11 cellular contexts compared by ENCODE assay signal in the genomic region with DNA sequence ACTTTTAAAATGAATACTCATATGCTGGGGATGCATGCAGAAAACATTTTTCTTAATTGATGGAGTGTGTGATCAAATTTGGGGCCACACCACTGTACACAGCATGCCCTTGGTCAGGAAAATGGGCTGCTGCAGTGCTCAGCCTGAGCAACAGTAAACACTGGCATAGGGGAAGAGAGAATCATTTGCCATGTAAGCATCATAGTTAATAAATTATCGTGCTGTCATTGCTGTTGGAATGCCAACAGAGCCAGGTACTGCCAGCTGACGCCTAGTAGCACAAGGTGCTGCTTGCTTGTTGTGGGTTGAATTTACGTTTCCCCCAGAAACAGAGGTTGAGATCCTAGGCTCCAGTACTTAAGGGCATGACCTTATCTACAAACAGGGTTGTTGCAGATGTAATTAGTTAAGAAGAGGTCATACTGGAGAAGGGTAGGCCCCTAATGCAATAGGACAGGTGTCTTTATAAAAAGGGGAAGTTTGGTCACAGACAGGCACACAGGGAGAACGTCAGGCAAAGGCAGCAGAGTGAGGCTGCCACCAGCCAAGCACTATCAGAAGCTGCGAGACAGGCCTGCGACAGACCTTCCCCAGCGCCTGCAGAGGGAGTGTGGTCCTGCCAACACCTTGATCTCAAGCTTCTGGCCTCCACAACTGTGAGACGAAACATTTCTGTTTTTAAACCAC. TPM values are rescaled to one million over a fixed set of nuclear protein-coding genes. Genes with fewer than 3 reads are reported as not detected.
DNase-seq lines count a peak whose midpoint lies in the region; ATAC-seq and FAIRE-seq lines count a peak whose summit lies in the region.
"Had no signal": no experiment of that assay in that cellular context is flagged by ENCODE, and none has a peak within 500 bp of the region (broad histone marks: within the 10 kb centered on the region; RNA-seq: fewer than 3 reads in every experiment).

No MANE protein-coding gene starts in this region.

- H3K27ac ChIP-seq in naive thymus-derived CD4-positive, alpha-beta T cell (ENCODE audit: low read depth, low read length), result no peak overlapping the region
- H3K27ac ChIP-seq: SJCRH30 had no signal

- peaks cover 12 to 67% (median 35%) of the 10 kb centered on the region in 5 donors for H3K36me3 Mint-ChIP-seq in naive thymus-derived CD4-positive, alpha-beta T cell

- no peaks in the 10 kb centered on the region for H3K27me3 ChIP-seq in naive thymus-derived CD4-positive, alpha-beta T cell (ENCODE audit: control insufficient read depth in 2 of 2, insufficient read depth in 2 of 2, low read length in 2 of 2)
- H3K27me3 ChIP-seq: SJCRH30 had no signal

- peak; percentile 8 for FAIRE-seq in GM19239 (lab: Jason Lieb, UNC)
- FAIRE-seq: H1 had no signal

- H3K9me3 Mint-ChIP-seq in naive thymus-derived CD4-positive, alpha-beta T cell, result peaks cover 0 to 10% (median 2%) of the 10 kb centered on the region in 11 donors

- DNase-seq in GM19239 (ENCODE audit: insufficient read length, low spot score), result no peak
- DNase-seq in NOMO-1 treated with DMSO at 0.1 percent for 48 hours (lab: John Stamatoyannopoulos, UW; ENCODE audit: unreplicated experiment), result peak; percentile 84
- no peak for DNase-seq in naive thymus-derived CD4-positive, alpha-beta T cell
- no peak for DNase-seq in NCI-H2196 treated with DMSO at 0.1 percent for 48 hours (lab: John Stamatoyannopoulos, UW; ENCODE audit: unreplicated experiment)
- DNase-seq in NCI-H524 treated with DMSO at 0.1 percent for 48 hours (lab: John Stamatoyannopoulos, UW), result no peak
- no peak for DNase-seq in NCI-H2029 treated with DMSO at 0.1 percent for 48 hours (lab: John Stamatoyannopoulos, UW)
- DNase-seq in NCI-H2227 treated with DMSO at 0.1 percent for 48 hours (lab: John Stamatoyannopoulos, UW), result no peak
- DNase-seq: SJCRH30; stimulated activated CD4-positive, alpha-beta T cell treated with anti-CD3 and anti-CD28 coated beads, Interleukin-4, amount 100 ng/mL, for 1 hour had no signal

- ATAC-seq in HG02870 (IDR thresholded peaks at IDR 0.05; ENCODE audit: unreplicated experiment), result peak; percentile 86
- peak; percentile 8 for ATAC-seq in naive thymus-derived CD4-positive, alpha-beta T cell

- CTCF ChIA-PET in naive thymus-derived CD4-positive, alpha-beta T cell (lab: Charles Lee), result no interaction called here

- no peak overlapping the region for H3K4me3 Mint-ChIP-seq in naive thymus-derived CD4-positive, alpha-beta T cell

- no peak overlapping the region for H3K4me3 ChIP-seq in naive thymus-derived CD4-positive, alpha-beta T cell (ENCODE audit: low read length)
- H3K4me3 ChIP-seq: SJCRH30 had no signal

- peak overlapping the region in 2 of 9 donors; percentile 57 to 61 for H3K27ac Mint-ChIP-seq in naive thymus-derived CD4-positive, alpha-beta T cell

- peaks cover 3 to 25% (median 15%) of the 10 kb centered on the region in 7 donors for H3K4me1 Mint-ChIP-seq in naive thymus-derived CD4-positive, alpha-beta T cell

- intact Hi-C loops in naive thymus-derived CD4-positive, alpha-beta T cell (cut with micrococcal nuclease), result no loop called here

- H3K27me3 Mint-ChIP-seq in naive thymus-derived CD4-positive, alpha-beta T cell, result no peaks in the 10 kb centered on the region

- POLR2A ChIA-PET in naive thymus-derived CD4-positive, alpha-beta T cell (lab: Charles Lee), result no interaction called here

- H3K9me3 ChIP-seq in naive thymus-derived CD4-positive, alpha-beta T cell (ENCODE audit: control insufficient read depth in 2 of 3, low read length in 3 of 3), result no peaks in the 10 kb centered on the region
- H3K9me3 ChIP-seq: SJCRH30 had no signal

- H3K4me1 ChIP-seq in naive thymus-derived CD4-positive, alpha-beta T cell (ENCODE audit: control insufficient read depth in 2 of 2, insufficient read depth in 2 of 2, low read length in 2 of 2), result no peaks in the 10 kb centered on the region
- H3K4me1 ChIP-seq: SJCRH30 had no signal

- H3K36me3 ChIP-seq in naive thymus-derived CD4-positive, alpha-beta T cell (ENCODE audit: control insufficient read depth in 2 of 3, insufficient read depth in 3 of 3, low read length in 3 of 3), result peaks cover 0 to 16% (median 0%) of the 10 kb centered on the region in 3 experiments
- H3K36me3 ChIP-seq: SJCRH30 had no signal

RNA-seq across cellular contexts. Expression of a gene that starts 25.3 kb away (rescaled TPM):
- 10 to 100 TPM; 31.9 to 58.6 (median 38.5) TPM for total RNA-seq in naive thymus-derived CD4-positive, alpha-beta T cell
- 10 to 100 TPM; 60.9 to 91.6 TPM for polyA plus RNA-seq in naive thymus-derived CD4-positive, alpha-beta T cell
